32 cellular contexts compared by ENCODE assay signal in the genomic region with DNA sequence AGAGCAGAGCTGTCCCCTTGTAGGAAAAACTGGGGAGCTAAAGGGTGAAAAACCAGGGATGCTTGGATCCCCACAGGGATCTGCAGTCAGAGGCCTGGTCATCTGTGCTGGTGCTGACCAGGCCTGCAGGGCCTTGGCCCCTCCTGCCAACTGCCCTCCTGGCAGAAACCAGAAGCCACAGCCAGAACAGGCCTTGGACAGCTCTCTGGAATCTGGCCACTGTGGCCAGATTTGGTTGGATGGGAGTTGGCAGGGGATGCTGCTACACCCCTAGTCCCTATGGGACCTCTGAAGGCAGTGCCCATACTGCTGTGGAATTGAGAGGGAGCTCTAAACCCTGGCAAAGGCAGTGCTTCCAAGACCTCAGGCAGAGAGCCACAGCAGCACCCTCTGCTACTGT. TPM values are rescaled to one million over a fixed set of nuclear protein-coding genes. Genes with fewer than 3 reads are reported as not detected.
DNase-seq lines count a peak whose midpoint lies in the region; ATAC-seq and TF ChIP-seq lines count a peak whose summit lies in the region.
"Had no signal": no experiment of that assay in that cellular context is flagged by ENCODE, and none has a peak within 500 bp of the region (broad histone marks: within the 10 kb centered on the region; RNA-seq: fewer than 3 reads in every experiment).

No MANE protein-coding gene starts in this region.

- intact Hi-C loops in Right ventricle myocardium superior (cut with DNase I), result no loop called here

- POLR2A ChIA-PET in HEK293T (lab: Yijun Ruan, JAX), result no interaction called here

- H4K20me1 ChIP-seq in smooth muscle cell (ENCODE audit: low read depth), result peaks cover 9% of the 10 kb centered on the region

- no peak overlapping the region for H3K9ac ChIP-seq in smooth muscle cell (ENCODE audit: low read depth)

- no peaks in the 10 kb centered on the region for H3K27me3 ChIP-seq in smooth muscle cell (ENCODE audit: low read depth)
- H3K27me3 ChIP-seq: BE2C, left lung, testis, uterus had no signal

- H3K4me3 ChIP-seq in smooth muscle cell, result no peak overlapping the region
- H3K4me3 ChIP-seq: left lung, testis, uterus had no signal

- TF ChIP-seq CTCF in smooth muscle cell (IDR thresholded peaks at IDR 0.05; ENCODE audit: borderline replicate concordance, insufficient read depth, poor library complexity, severe bottlenecking), result no peak

- DNase-seq in cerebellar cortex (ENCODE audit: low spot score) (peak; percentile 75), Right ventricle myocardium superior (no peak), mesenteric fat pad (ENCODE audit: low spot score) (peak; percentile 47), smooth muscle cell (lab: John Stamatoyannopoulos, UW; ENCODE audit: unreplicated experiment) (no peak), HEK293T (ENCODE audit: extremely low spot score) (no peak)
- DNase-seq: ACHN; activated CD4-positive, alpha-beta T cell treated with anti-CD3 and anti-CD28 coated beads for 4 hours; activated naive CD8-positive, alpha-beta T cell treated with anti-CD3 and anti-CD28 coated beads, Interleukin-2, amount 10 ng/mL, durations not matched to agents 7 days and 5 days; BE2C; central memory CD4-positive, alpha-beta T cell; DMS 273 treated with DMSO at 0.1 percent for 48 hours; KBM-7; left lung; mesendoderm; NCI-H1092; NCI-H1694; NCI-H446; NCI-H748 treated with DMSO at 0.1 percent for 48 hours; SHP77 treated with DMSO at 0.1 percent for 48 hours; stimulated activated CD4-positive, alpha-beta T cell treated with anti-CD3 and anti-CD28 coated beads, Interleukin-15, amount 100 ng/mL, for 24 hours; stimulated activated naive B cell treated with anti-CD40 and anti-IgM and Interleukin-4, amounts not matched to agents 10 μg/mL and 1 μg/mL and 100 μg/mL, for 72 hours; testis had no signal

- no peaks in the 10 kb centered on the region for H3F3A ChIP-seq in smooth muscle cell (ENCODE audit: low read depth)

- H3K27ac ChIP-seq in temporal lobe (ENCODE audit: low read depth, low read length) (peak overlapping the region; percentile 64), smooth muscle cell (ENCODE audit: low read depth) (no peak overlapping the region)
- H3K27ac ChIP-seq: HL-60, left lung, testis, uterus had no signal

- no peaks in the 10 kb centered on the region for H3K36me3 ChIP-seq in smooth muscle cell (ENCODE audit: low read depth)
- H3K36me3 ChIP-seq: BE2C, uterus had no signal

- no peaks in the 10 kb centered on the region for H3K79me2 ChIP-seq in smooth muscle cell (ENCODE audit: low read depth)

- no peaks in the 10 kb centered on the region for H3K9me3 ChIP-seq in smooth muscle cell (replicated peaks; ENCODE audit: low read depth)
- H3K9me3 ChIP-seq: BE2C, left lung, testis, uterus had no signal

- no peak overlapping the region for H3K4me2 ChIP-seq in smooth muscle cell

- ATAC-seq in Right ventricle myocardium superior (ENCODE audit: poor library complexity), result peak; percentile 55
- ATAC-seq in HG03196 (IDR thresholded peaks at IDR 0.05; ENCODE audit: unreplicated experiment), result no peak
- ATAC-seq: left lung, Panc1 had no signal

- H2AFZ ChIP-seq in smooth muscle cell (ENCODE audit: low read depth), result no peak overlapping the region

- H3K4me1 ChIP-seq in smooth muscle cell (ENCODE audit: low read depth), result no peaks in the 10 kb centered on the region
- H3K4me1 ChIP-seq: testis, uterus had no signal

- CTCF ChIA-PET in HEK293T (lab: Yijun Ruan, JAX), result no interaction called here

TF ChIP-seq in HEK293T, 16 proteins besides CTCF, POLR2A, EP300 and RAD21:
- TF ChIP-seq SUZ12 (IDR thresholded peaks at IDR 0.05) (no peak), NFRKB (IDR thresholded peaks at IDR 0.05) (no peak), L3MBTL2 (conservative IDR thresholded peaks at IDR 0.05) (no peak), ZNF384 (IDR thresholded peaks at IDR 0.05) (no peak), LEF1 (IDR thresholded peaks at IDR 0.05; ENCODE audit: borderline replicate concordance) (no peak), SP1 (IDR thresholded peaks at IDR 0.05) (no peak), BHLHE40 (IDR thresholded peaks at IDR 0.05; ENCODE audit: borderline replicate concordance) (no peak), ARNT (IDR thresholded peaks at IDR 0.05) (no peak), CTBP1 (IDR thresholded peaks at IDR 0.05; ENCODE audit: borderline replicate concordance) (no peak), HDGF (IDR thresholded peaks at IDR 0.05; ENCODE audit: borderline replicate concordance) (no peak), ELF4 (IDR thresholded peaks at IDR 0.05) (no peak), FOXK2 (IDR thresholded peaks at IDR 0.05) (no peak), FOXM1 (IDR thresholded peaks at IDR 0.05; ENCODE audit: borderline replicate concordance) (no peak), FOXA1 (IDR thresholded peaks at IDR 0.05) (no peak), TARDBP (IDR thresholded peaks at IDR 0.05) (no peak)
- TF ChIP-seq, protein P1, sequence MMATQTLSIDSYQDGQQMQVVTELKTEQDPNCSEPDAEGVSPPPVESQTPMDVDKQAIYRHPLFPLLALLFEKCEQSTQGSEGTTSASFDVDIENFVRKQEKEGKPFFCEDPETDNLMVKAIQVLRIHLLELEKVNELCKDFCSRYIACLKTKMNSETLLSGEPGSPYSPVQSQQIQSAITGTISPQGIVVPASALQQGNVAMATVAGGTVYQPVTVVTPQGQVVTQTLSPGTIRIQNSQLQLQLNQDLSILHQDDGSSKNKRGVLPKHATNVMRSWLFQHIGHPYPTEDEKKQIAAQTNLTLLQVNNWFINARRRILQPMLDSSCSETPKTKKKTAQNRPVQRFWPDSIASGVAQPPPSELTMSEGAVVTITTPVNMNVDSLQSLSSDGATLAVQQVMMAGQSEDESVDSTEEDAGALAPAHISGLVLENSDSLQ (IDR thresholded peaks at IDR 0.05), result no peak

RNA-seq across cellular contexts. Expression of a gene that starts 9.2 kb away (rescaled TPM):
- total RNA-seq in Right ventricle myocardium superior (not detected), mesenteric fat pad (not detected), temporal lobe (not detected), smooth muscle cell (0.85 and 3.6 TPM in 2 replicates)
- polyA plus RNA-seq in smooth muscle cell, result 0.30 and 1.3 TPM in 2 replicates
- total RNA-seq: activated naive CD8-positive, alpha-beta T cell treated with anti-CD3 and anti-CD28 coated beads, Interleukin-2, amount 10 ng/mL, durations not matched to agents 7 days and 5 days; astrocyte; dermis microvascular lymphatic vessel endothelial cell; fibroblast of lung; H4; M059J had no signal
- polyA plus RNA-seq: fibroblast of lung had no signal

RNA-seq across cellular contexts. Expression of a gene that starts 20.4 kb away (rescaled TPM):
- total RNA-seq in Right ventricle myocardium superior (7.5 TPM), mesenteric fat pad (3.2 TPM), temporal lobe (21.9 TPM), smooth muscle cell (7.1 and 10.3 TPM in 2 replicates)
- 7.7 and 16.7 TPM in 2 replicates for polyA plus RNA-seq in smooth muscle cell

RNA-seq across cellular contexts. Expression of a gene that starts 35.0 kb away (rescaled TPM):
- total RNA-seq in Right ventricle myocardium superior (15.8 TPM), mesenteric fat pad (16.1 TPM), temporal lobe (12.5 TPM), smooth muscle cell (9.3 and 11.0 TPM in 2 replicates)
- polyA plus RNA-seq in smooth muscle cell, result 14.8 and 16.3 TPM in 2 replicates

RNA-seq across cellular contexts. Expression of a gene that starts 37.5 kb away (rescaled TPM):
- total RNA-seq in Right ventricle myocardium superior (107 TPM), mesenteric fat pad (53.4 TPM), temporal lobe (36.6 TPM), smooth muscle cell (31.8 and 48.8 TPM in 2 replicates)
- polyA plus RNA-seq in smooth muscle cell, result 102 and 121 TPM in 2 replicates

Comparison
In these comparisons a context has a peak if more than half of its experiments do, and no peak if none do; other contexts are left out.
1. DNase-seq: peak in cerebellar cortex (single experiment) and mesenteric fat pad (single experiment); none in Right ventricle myocardium superior (single experiment), smooth muscle cell (single experiment) and HEK293T (single experiment).